9 cellular contexts compared by ENCODE assay signal in the genomic region with DNA sequence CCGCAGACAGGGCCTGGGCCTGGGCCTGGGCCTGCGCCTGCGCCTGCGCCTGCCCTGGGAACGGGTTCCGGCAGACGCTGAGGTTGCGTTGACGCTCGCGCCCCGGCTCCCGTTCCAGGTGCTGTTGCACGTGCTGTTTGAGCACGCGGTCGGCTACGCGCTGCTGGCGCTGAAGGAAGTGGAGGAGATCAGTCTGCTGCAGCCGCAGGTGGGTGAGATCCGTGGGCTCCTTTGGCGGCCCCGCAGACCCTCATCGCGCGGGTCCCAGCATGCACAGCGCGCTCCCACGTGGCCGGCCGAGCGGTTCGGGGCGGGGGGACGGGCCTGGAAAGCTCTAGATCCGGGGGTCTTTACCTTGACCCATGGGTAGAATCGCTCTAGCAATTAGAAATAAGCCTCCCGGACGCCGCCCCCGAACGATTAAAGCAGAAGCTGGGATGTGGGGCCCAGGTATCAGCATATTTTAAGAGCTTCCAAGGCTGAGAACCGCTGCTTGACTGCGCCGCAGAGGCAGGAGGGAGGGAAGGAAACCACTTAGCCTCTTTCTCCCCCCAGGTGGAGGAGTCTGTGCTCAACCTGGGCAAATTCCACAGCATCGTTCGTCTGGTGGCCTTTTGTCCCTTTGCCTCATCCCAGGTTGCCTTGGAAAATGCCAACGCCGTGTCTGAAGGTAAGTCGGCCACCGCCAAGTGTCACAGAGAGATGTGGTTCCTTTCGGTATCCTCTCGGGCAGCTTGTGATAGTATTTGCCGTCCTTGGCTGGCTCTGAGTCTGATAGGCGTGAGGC. TPM values are rescaled to one million over a fixed set of nuclear protein-coding genes. Genes with fewer than 3 reads are reported as not detected.
DNase-seq lines count a peak whose midpoint lies in the region; ATAC-seq, FAIRE-seq and TF ChIP-seq lines count a peak whose summit lies in the region.
"Had no signal": no experiment of that assay in that cellular context is flagged by ENCODE, and none has a peak within 500 bp of the region (broad histone marks: within the 10 kb centered on the region; RNA-seq: fewer than 3 reads in every experiment).

No MANE protein-coding gene starts in this region.

- H2AFZ ChIP-seq in SU-DHL-6 (ENCODE audit: low read depth, low read length, severe bottlenecking) (no peak overlapping the region), endothelial cell of umbilical vein (ENCODE audit: low read depth, low read length) (peak overlapping the region; percentile 14)

- peak overlapping the region; percentile 72 for H3K27ac Mint-ChIP-seq in Caco-2 (ENCODE audit: unreplicated experiment)

- peaks cover 65% of the 10 kb centered on the region for H3K36me3 Mint-ChIP-seq in Caco-2 (ENCODE audit: insufficient read depth, unreplicated experiment)

- no peaks in the 10 kb centered on the region for H3K27me3 Mint-ChIP-seq in Caco-2 (ENCODE audit: insufficient read depth, unreplicated experiment)

- peak; percentile 26 for FAIRE-seq in endothelial cell of umbilical vein (lab: Jason Lieb, UNC)
- FAIRE-seq: TTC549 had no signal

- intact Hi-C loops in Caco-2 (cut with micrococcal nuclease; ENCODE audit: unreplicated experiment) (loop anchor here (1.0 to 5.0 kb wide), 2 partner anchors 11 to 146 kb away; partner anchors contain the start of genes IDH3B and ZNF343), endothelial cell of umbilical vein (cut with micrococcal nuclease) (loop anchor here (1.0 to 10.0 kb wide), 4 partner anchors 146 to 548 kb away; partner anchors contain the start of genes SNRPB, STK35 and ZNF343), mucosa of descending colon (cut with DNase I, micrococcal nuclease) (no loop called here)

- no peaks in the 10 kb centered on the region for H3K9me1 ChIP-seq in endothelial cell of umbilical vein (replicated peaks; ENCODE audit: control insufficient read depth, extremely low read depth, insufficient read depth, low read length)

- H3K4me3 Mint-ChIP-seq in Caco-2 (ENCODE audit: unreplicated experiment) = peak overlapping the region; percentile 90

- no peak for TF ChIP-seq POLR2A in endothelial cell of umbilical vein (IDR thresholded peaks at IDR 0.05; ENCODE audit: low read depth, low read length)

- H3F3A ChIP-seq in SU-DHL-6 (ENCODE audit: insufficient read depth) = peaks cover 72% of the 10 kb centered on the region

- H4K20me1 ChIP-seq in SU-DHL-6 (ENCODE audit: low read depth, low read length) (peaks cover 24% of the 10 kb centered on the region; the same call in 1 of the 2 replicates), endothelial cell of umbilical vein (replicated peaks; ENCODE audit: control insufficient read depth, extremely low read depth, insufficient read depth, low read length) (peaks cover 3% of the 10 kb centered on the region)

- H3K79me2 ChIP-seq in SU-DHL-6 (ENCODE audit: insufficient read depth, low read length) = peaks cover 33% of the 10 kb centered on the region
- peaks cover 58% of the 10 kb centered on the region for H3K79me2 ChIP-seq in endothelial cell of umbilical vein (ENCODE audit: control insufficient read depth, insufficient read depth, low read length)

- H3K27me3 ChIP-seq in Caco-2 (replicated peaks; ENCODE audit: control insufficient read depth, insufficient read depth, low read length) (no peaks in the 10 kb centered on the region), SU-DHL-6 (ENCODE audit: low read length) (no peaks in the 10 kb centered on the region), endothelial cell of umbilical vein (ENCODE audit: control insufficient read depth in 2 of 2, insufficient read depth in 2 of 2, low read length in 2 of 2) (no peaks in the 10 kb centered on the region), thoracic aorta (replicated peaks; ENCODE audit: insufficient read depth) (no peaks in the 10 kb centered on the region)

- no peak for DNase-seq in Caco-2
- no peak for DNase-seq in endothelial cell of umbilical vein (ENCODE audit: low read depth, low spot score)
- DNase-seq in mucosa of descending colon = peak; percentile 35 to 84 (median 54)
- no peak for DNase-seq in thoracic aorta (ENCODE audit: low spot score)
- DNase-seq in occipital lobe (lab: John Stamatoyannopoulos, UW) = no peak

- POLR2A ChIA-PET in Caco-2 (lab: Charles Lee) = interaction anchor here (0.6 to 2.7 kb wide), 9 partner anchors 11 to 600 kb away, joined by 3 to 25 read pairs (median 4); partner anchors contain the start of genes EBF4, IDH3B and SNRPB
- POLR2A ChIA-PET in endothelial cell of umbilical vein (lab: Charles Lee) = interaction anchor here (0.6 to 2.0 kb wide), 5 partner anchors 11 to 308 kb away, joined by 3 to 9 read pairs (median 4); partner anchors contain the start of genes IDH3B and SNRPB

- dilution Hi-C loops in endothelial cell of umbilical vein (cut with MboI; ENCODE audit: extremely low pct_ligation_motif_present, low sequenced_read_pairs) = no loop called here

- H3K4me1 ChIP-seq in Caco-2 (peaks cover 12% of the 10 kb centered on the region), endothelial cell of umbilical vein (ENCODE audit: control insufficient read depth, extremely low read depth, insufficient read depth, low read length) (peaks cover 25% of the 10 kb centered on the region), mucosa of descending colon (ENCODE audit: low read depth) (peaks cover 11% of the 10 kb centered on the region), thoracic aorta (ENCODE audit: control insufficient read depth in 1 of 2, low read depth in 2 of 2) (peaks cover 8 to 26% of the 10 kb centered on the region in 2 donors)

- peak; percentile 45 for ATAC-seq in GM19397 (IDR thresholded peaks at IDR 0.05; ENCODE audit: unreplicated experiment)
- peak; percentile 31 for ATAC-seq in HG03442 (IDR thresholded peaks at IDR 0.05; ENCODE audit: unreplicated experiment)
- peak; percentile 57 for ATAC-seq in mucosa of descending colon
- no peak for ATAC-seq in thoracic aorta (ENCODE audit: insufficient number of reproducible peaks, low FRiP score, low read depth)

- H3K9me3 Mint-ChIP-seq in Caco-2 (ENCODE audit: unreplicated experiment) = no peaks in the 10 kb centered on the region

- TF ChIP-seq CTCF in Caco-2 (IDR thresholded peaks at IDR 0.05; ENCODE audit: insufficient read depth in 1 of 2, low read depth in 1 of 2, low read length in 1 of 2, severe bottlenecking in 1 of 2, unreplicated experiment in 1 of 2) (no peak), SU-DHL-6 (IDR thresholded peaks at IDR 0.05; ENCODE audit: insufficient read depth, low read length, poor library complexity, severe bottlenecking) (no peak), endothelial cell of umbilical vein (IDR thresholded peaks at IDR 0.05; ENCODE audit: extremely low read depth in 1 of 2, insufficient read depth in 1 of 2, low read depth in 1 of 2, low read length in 2 of 2) (no peak), mucosa of descending colon (IDR thresholded peaks at IDR 0.05) (no peak), thoracic aorta (IDR thresholded peaks at IDR 0.05) (no peak)

- peaks cover 7% of the 10 kb centered on the region for H3K4me1 Mint-ChIP-seq in Caco-2 (ENCODE audit: low read depth, unreplicated experiment)

- H3K4me2 ChIP-seq in SU-DHL-6 (ENCODE audit: low read depth, low read length, poor library complexity, severe bottlenecking) (peak overlapping the region; percentile 96), endothelial cell of umbilical vein (ENCODE audit: insufficient read depth, low read length) (peak overlapping the region; percentile 68)

- BruUV-seq in Caco-2 (replicated peaks; lab: Mats Ljungman, UMichigan) = TSS peak; percentile 44
- TSS peak; percentile 58 for BruUV-seq in endothelial cell of umbilical vein (replicated peaks; lab: Mats Ljungman, UMichigan)

- CTCF ChIA-PET in Caco-2 (lab: Charles Lee) (interaction anchor here (0.6 to 1.4 kb wide), 5 partner anchors 11 to 225 kb away, joined by 3 to 12 read pairs (median 3); partner anchors contain the start of gene IDH3B), endothelial cell of umbilical vein (lab: Charles Lee) (interaction anchor here (1.3 to 2.0 kb wide), 5 partner anchors 19 to 445 kb away, joined by 3 to 15 read pairs (median 4); no protein-coding TSS in a partner anchor)

- H3K27ac ChIP-seq in SU-DHL-6 (ENCODE audit: low read depth, low read length) (peak overlapping the region; percentile 93), endothelial cell of umbilical vein (ENCODE audit: insufficient read depth, low read depth, low read length) (peak overlapping the region; percentile 45), thoracic aorta (peak overlapping the region; percentile 53 to 89)

- peak overlapping the region; percentile 99 for H3K4me3 ChIP-seq in Caco-2 (ENCODE audit: low read depth, low read length)
- H3K4me3 ChIP-seq in SU-DHL-6 (ENCODE audit: insufficient read depth, low read length, poor library complexity, severe bottlenecking) = peak overlapping the region; percentile 96
- peak overlapping the region; percentile 94 to 98 (median 96) for H3K4me3 ChIP-seq in endothelial cell of umbilical vein (replicated peaks in 1 of 3; ENCODE audit: insufficient read depth in 1 of 3, low read depth in 1 of 3, low read length in 3 of 3)
- peak overlapping the region; percentile 81 for H3K4me3 ChIP-seq in mucosa of descending colon
- H3K4me3 ChIP-seq in thoracic aorta = peak overlapping the region; percentile 96

- H3K36me3 ChIP-seq in Caco-2 (ENCODE audit: control insufficient read depth, insufficient read depth, low read length) (peaks cover 23% of the 10 kb centered on the region), SU-DHL-6 (ENCODE audit: low read length) (peaks cover 43% of the 10 kb centered on the region), endothelial cell of umbilical vein (ENCODE audit: control insufficient read depth in 2 of 2, extremely low read depth in 1 of 2, insufficient read depth in 2 of 2, low read length in 2 of 2) (peaks cover 29 to 32% of the 10 kb centered on the region in 2 experiments), mucosa of descending colon (ENCODE audit: low read depth) (peaks cover 6% of the 10 kb centered on the region), thoracic aorta (peaks cover 34% of the 10 kb centered on the region)

- H3K9me3 ChIP-seq in Caco-2 (no peaks in the 10 kb centered on the region), SU-DHL-6 (ENCODE audit: insufficient read depth, low read length) (no peaks in the 10 kb centered on the region), endothelial cell of umbilical vein (replicated peaks; ENCODE audit: control insufficient read depth, insufficient read depth, low read length) (no peaks in the 10 kb centered on the region), mucosa of descending colon (no peaks in the 10 kb centered on the region), thoracic aorta (no peaks in the 10 kb centered on the region)

- peak overlapping the region; percentile 96 for H3K9ac ChIP-seq in SU-DHL-6 (ENCODE audit: low read length)
- peak overlapping the region; percentile 94 for H3K9ac ChIP-seq in endothelial cell of umbilical vein (replicated peaks; ENCODE audit: extremely low read depth, insufficient read depth, low read length)

- no peaks in the 10 kb centered on the region for H3K9me2 ChIP-seq in SU-DHL-6 (replicated peaks; ENCODE audit: insufficient read depth, low read length)

RNA-seq across cellular contexts. Expression of gene NOP56, which starts 0.5 kb away (rescaled TPM):
- 497 and 524 TPM in 2 replicates for total RNA-seq in Caco-2 (2022)
- total RNA-seq in endothelial cell of umbilical vein = 305 and 329 TPM in 2 replicates
- polyA plus RNA-seq in endothelial cell of umbilical vein = 145 and 151 TPM in 2 replicates
- 147 and 160 TPM in 2 replicates for polyA plus RNA-seq in endothelial cell of umbilical vein (2011; cell fraction: cytosol; rRNA removed)
- polyA plus RNA-seq in endothelial cell of umbilical vein (2011; cell fraction: nucleus; rRNA removed) = 723 and 828 TPM in 2 replicates
- polyA plus RNA-seq in endothelial cell of umbilical vein (2012) = 201 and 262 TPM in 2 replicates
- polyA minus RNA-seq in endothelial cell of umbilical vein = 219 and 245 TPM in 2 replicates
- polyA minus RNA-seq in endothelial cell of umbilical vein (2011; cell fraction: cytosol; rRNA and poly(A)+ RNA removed) = 155 TPM
- 208 and 267 TPM in 2 replicates for polyA minus RNA-seq in endothelial cell of umbilical vein (2011; cell fraction: nucleus; rRNA and poly(A)+ RNA removed)
- 100 to 1,000 TPM in 2 of 3 donors, 10 to 100 TPM in 1; 80.8 to 116 (median 107) TPM for total RNA-seq in mucosa of descending colon
- 100 to 1,000 TPM in 1 of 2 donors, 10 to 100 TPM in 1; 46.2 to 125 TPM for total RNA-seq in thoracic aorta
- 114 TPM for total RNA-seq in occipital lobe

RNA-seq across cellular contexts. Expression of gene IDH3B, which starts 11.1 kb away (rescaled TPM):
- 123 and 137 TPM in 2 replicates for total RNA-seq in Caco-2 (2022)
- 86.9 and 87.9 TPM in 2 replicates for total RNA-seq in endothelial cell of umbilical vein
- 168 and 177 TPM in 2 replicates for polyA plus RNA-seq in endothelial cell of umbilical vein
- 143 and 156 TPM in 2 replicates for polyA plus RNA-seq in endothelial cell of umbilical vein (2011; cell fraction: cytosol; rRNA removed)
- 642 and 647 TPM in 2 replicates for polyA plus RNA-seq in endothelial cell of umbilical vein (2011; cell fraction: nucleus; rRNA removed)
- 88.4 and 100 TPM in 2 replicates for polyA plus RNA-seq in endothelial cell of umbilical vein (2012)
- 118 and 153 TPM in 2 replicates for polyA minus RNA-seq in endothelial cell of umbilical vein
- polyA minus RNA-seq in endothelial cell of umbilical vein (2011; cell fraction: cytosol; rRNA and poly(A)+ RNA removed) = 37.3 TPM
- 79.6 and 90.2 TPM in 2 replicates for polyA minus RNA-seq in endothelial cell of umbilical vein (2011; cell fraction: nucleus; rRNA and poly(A)+ RNA removed)
- total RNA-seq in mucosa of descending colon = 100 to 1,000 TPM; 112 to 128 (median 123) TPM
- total RNA-seq in thoracic aorta = 10 to 100 TPM; 94.5 to 95.3 TPM
- 51.6 TPM for total RNA-seq in occipital lobe

RNA-seq across cellular contexts. Expression of gene EBF4, which starts 39.7 kb away (rescaled TPM):
- total RNA-seq in Caco-2 (2022) (5.7 and 7.5 TPM in 2 replicates), endothelial cell of umbilical vein (3.0 and 3.4 TPM in 2 replicates), mucosa of descending colon (10 to 100 TPM in 1 of 3 donors, 1 to 10 TPM in 2; 3.6 to 53.3 (median 4.5) TPM), thoracic aorta (10 to 100 TPM; 14.1 to 16.6 TPM), occipital lobe (10.5 TPM)
- 2.5 and 2.7 TPM in 2 replicates for polyA plus RNA-seq in endothelial cell of umbilical vein
- 0.94 and 1.4 TPM in 2 replicates for polyA plus RNA-seq in endothelial cell of umbilical vein (2011; cell fraction: cytosol; rRNA removed)
- polyA plus RNA-seq in endothelial cell of umbilical vein (2011; cell fraction: nucleus; rRNA removed) = 7.2 and 10.3 TPM in 2 replicates
- polyA plus RNA-seq in endothelial cell of umbilical vein (2012) = 2.6 and 5.2 TPM in 2 replicates
- polyA minus RNA-seq in endothelial cell of umbilical vein = 0.70 and 2.9 TPM in 2 replicates
- polyA minus RNA-seq in endothelial cell of umbilical vein (2011; cell fraction: cytosol; rRNA and poly(A)+ RNA removed) = not detected
- polyA minus RNA-seq in endothelial cell of umbilical vein (2011; cell fraction: nucleus; rRNA and poly(A)+ RNA removed) = 2.2 and 3.8 TPM in 2 replicates

Comparison
In these comparisons a context has a peak if more than half of its experiments do, and no peak if none do; other contexts are left out.
1. DNase-seq: peak in mucosa of descending colon (3 of 3); none in Caco-2 (0 of 2), endothelial cell of umbilical vein (single experiment), thoracic aorta (single experiment) and occipital lobe (single experiment).
2. intact Hi-C loops: an anchor here in Caco-2 (1.0 to 5.0 kb wide) and endothelial cell of umbilical vein (1.0 to 10.0 kb wide); none called in mucosa of descending colon.
3. Peak in every context shown above with its lines, with median percentiles within 50 percentile points of each other: H3K4me3 ChIP-seq and H3K27ac ChIP-seq.